Comparison of ENCODE assay signal across 9 cellular contexts in genomic region chr1:154178856-154179811, GRCh38. TPM values are rescaled to one million over a fixed set of nuclear protein-coding genes. Genes with fewer than 3 reads are reported as not detected.
A peak's percentile ranks its signal among the peaks of the same experiment; 100 is the strongest.
DNase-seq lines count a peak whose midpoint lies in the region; FAIRE-seq and TF ChIP-seq lines count a peak whose summit lies in the region.
"Had no signal": no experiment of that assay in that cellular context is flagged by ENCODE, and none has a peak within 500 bp of the region (broad histone marks: within the 10 kb centered on the region; RNA-seq: fewer than 3 reads in every experiment).

No MANE protein-coding gene starts in this region.

- 66% methylated on average over 10 of the region's 10 CpGs for WGBS in esophagus muscularis mucosa

- CTCF ChIA-PET in RWPE1 (lab: Yijun Ruan, JAX): no interaction called here

- H3K9me3 ChIP-seq in esophagus muscularis mucosa (no peaks in the 10 kb centered on the region), tibial artery (no peaks in the 10 kb centered on the region)

- H3K4me1 ChIP-seq in esophagus muscularis mucosa: peaks cover 59 to 79% (median 76%) of the 10 kb centered on the region in 4 donors
- peaks cover 7% of the 10 kb centered on the region for H3K4me1 ChIP-seq in rectal smooth muscle tissue (ENCODE audit: control insufficient read depth, insufficient read depth, low read length)
- H3K4me1 ChIP-seq in tibial artery: peaks cover 0 to 66% (median 51%) of the 10 kb centered on the region in 4 donors

- H3K36me3 ChIP-seq in esophagus muscularis mucosa (peaks cover 0 to 32% (median 18%) of the 10 kb centered on the region in 4 donors), rectal smooth muscle tissue (ENCODE audit: control insufficient read depth, insufficient read depth, low read length) (peaks cover 6% of the 10 kb centered on the region), tibial artery (peaks cover 0 to 19% (median 16%) of the 10 kb centered on the region in 3 donors)

- no peak overlapping the region for H3K9ac ChIP-seq in rectal smooth muscle tissue (ENCODE audit: low read length)

- TF ChIP-seq POLR2A in esophagus muscularis mucosa (IDR thresholded peaks at IDR 0.05; ENCODE audit: low read depth): no peak
- TF ChIP-seq POLR2A in H54 (IDR thresholded peaks at IDR 0.05; ENCODE audit: low read depth, low read length): no peak

- DNase-seq in RWPE1 (ENCODE audit: low spot score) (no peak), esophagus muscularis mucosa (ENCODE audit: extremely low spot score) (no peak), tibial artery (no peak), NCI-H774 (lab: John Stamatoyannopoulos, UW) (no peak), H54 (ENCODE audit: insufficient read length, low spot score) (no peak), substantia nigra (lab: John Stamatoyannopoulos, UW) (no peak)

- no peak for TF ChIP-seq CTCF in RWPE1 (conservative IDR thresholded peaks at IDR 0.05; ENCODE audit: low read depth)
- TF ChIP-seq CTCF in esophagus muscularis mucosa (IDR thresholded peaks at IDR 0.05): no peak
- no peak for TF ChIP-seq CTCF in tibial artery (IDR thresholded peaks at IDR 0.05)

- H3K4me3 ChIP-seq in GM08714 (ENCODE audit: low read length) (peak overlapping the region; percentile 27; the same call in 1 of the 2 replicates), esophagus muscularis mucosa (no peak overlapping the region), rectal smooth muscle tissue (ENCODE audit: low read length) (peak overlapping the region; percentile 22), tibial artery (no peak overlapping the region)

- POLR2A ChIA-PET in RWPE1 (lab: Yijun Ruan, JAX; ENCODE audit: low non-redundant PET): no interaction called here

- H3K27me3 ChIP-seq in esophagus muscularis mucosa: no peaks in the 10 kb centered on the region
- no peaks in the 10 kb centered on the region for H3K27me3 ChIP-seq in rectal smooth muscle tissue (ENCODE audit: control insufficient read depth, insufficient read depth, low read length)
- H3K27me3 ChIP-seq in tibial artery: no peaks in the 10 kb centered on the region

- FAIRE-seq in H54 (lab: Jason Lieb, UNC): no peak

- intact Hi-C loops in esophagus muscularis mucosa (cut with DNase I): no loop called here
- intact Hi-C loops in tibial artery (cut with DNase I; ENCODE audit: low total_unique reads): no loop called here

- H3K27ac ChIP-seq in RWPE1: peak overlapping the region; percentile 45; the same call in 1 of the 2 replicates
- peak overlapping the region; percentile 13 to 30 (median 24) for H3K27ac ChIP-seq in esophagus muscularis mucosa (replicated peaks in 1 of 4)
- no peak overlapping the region for H3K27ac ChIP-seq in rectal smooth muscle tissue (ENCODE audit: low read depth, low read length)
- no peak overlapping the region for H3K27ac ChIP-seq in tibial artery
- no peak overlapping the region for H3K27ac ChIP-seq in substantia nigra (ENCODE audit: low read depth, low read length, poor library complexity, severe bottlenecking)

- no peak for TF ChIP-seq EP300 in esophagus muscularis mucosa (IDR thresholded peaks at IDR 0.05)

RNA-seq across cellular contexts. Expression of gene TPM3, which starts 12.8 kb away (rescaled TPM):
- total RNA-seq in esophagus muscularis mucosa: 100 to 1,000 TPM in 3 of 4 donors, 10 to 100 TPM in 1; 75.6 to 205 (median 131) TPM

RNA-seq across cellular contexts. Expression of gene NUP210L, which starts 24.3 kb away (rescaled TPM):
- total RNA-seq in esophagus muscularis mucosa: not detected

RNA-seq across cellular contexts. Expression of gene CFAP141, which starts 27.0 kb away (rescaled TPM):
- not detected for total RNA-seq in esophagus muscularis mucosa
- total RNA-seq: pulmonary artery endothelial cell had no signal

RNA-seq across cellular contexts. Expression of gene UBAP2L, which starts 41.6 kb away (rescaled TPM):
- total RNA-seq in esophagus muscularis mucosa: 10 to 100 TPM; 53.6 to 79.7 (median 63.4) TPM

Comparison
In these comparisons a context has a peak if more than half of its experiments do, and no peak if none do; other contexts are left out.
1. H3K4me3 ChIP-seq: peak in GM08714 (single experiment) and rectal smooth muscle tissue (single experiment); none in esophagus muscularis mucosa (0 of 4) and tibial artery (0 of 2).
2. H3K27ac ChIP-seq: peak in RWPE1 (single experiment) and esophagus muscularis mucosa (4 of 4); none in rectal smooth muscle tissue (single experiment), tibial artery (0 of 2) and substantia nigra (single experiment).